ENCODE assay signal across 1 cellular context in genomic region chr10:11673346-11674330, GRCh38.
TF ChIP-seq lines count a peak whose summit lies in the region.

No MANE protein-coding gene starts in this region.

TF ChIP-seq in GM23338, 12 proteins besides CTCF, POLR2A, EP300 and RAD21 (continued from another document):
- TF ChIP-seq, protein P1, sequence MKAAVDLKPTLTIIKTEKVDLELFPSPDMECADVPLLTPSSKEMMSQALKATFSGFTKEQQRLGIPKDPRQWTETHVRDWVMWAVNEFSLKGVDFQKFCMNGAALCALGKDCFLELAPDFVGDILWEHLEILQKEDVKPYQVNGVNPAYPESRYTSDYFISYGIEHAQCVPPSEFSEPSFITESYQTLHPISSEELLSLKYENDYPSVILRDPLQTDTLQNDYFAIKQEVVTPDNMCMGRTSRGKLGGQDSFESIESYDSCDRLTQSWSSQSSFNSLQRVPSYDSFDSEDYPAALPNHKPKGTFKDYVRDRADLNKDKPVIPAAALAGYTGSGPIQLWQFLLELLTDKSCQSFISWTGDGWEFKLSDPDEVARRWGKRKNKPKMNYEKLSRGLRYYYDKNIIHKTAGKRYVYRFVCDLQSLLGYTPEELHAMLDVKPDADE (IDR thresholded peaks at IDR 0.05) = no peak
- TF ChIP-seq POLR2AphosphoS5 (IDR thresholded peaks at IDR 0.05; ENCODE audit: low read depth) = no peak
- TF ChIP-seq JUNB (IDR thresholded peaks at IDR 0.05; ENCODE audit: unreplicated experiment) = no peak
- TF ChIP-seq ZNF331 (CRISPR knock-in tag; IDR thresholded peaks at IDR 0.05; ENCODE audit: low read depth) = no peak
- no peak for TF ChIP-seq EZH2phosphoT487 (IDR thresholded peaks at IDR 0.05; ENCODE audit: unreplicated experiment)
- no peak for TF ChIP-seq STAT1 (IDR thresholded peaks at IDR 0.05; ENCODE audit: unreplicated experiment)
- no peak for TF ChIP-seq ZNF462 (CRISPR knock-in tag; IDR thresholded peaks at IDR 0.05)
